Comparison of ENCODE assay signal across 11 cellular contexts in the genomic region with DNA sequence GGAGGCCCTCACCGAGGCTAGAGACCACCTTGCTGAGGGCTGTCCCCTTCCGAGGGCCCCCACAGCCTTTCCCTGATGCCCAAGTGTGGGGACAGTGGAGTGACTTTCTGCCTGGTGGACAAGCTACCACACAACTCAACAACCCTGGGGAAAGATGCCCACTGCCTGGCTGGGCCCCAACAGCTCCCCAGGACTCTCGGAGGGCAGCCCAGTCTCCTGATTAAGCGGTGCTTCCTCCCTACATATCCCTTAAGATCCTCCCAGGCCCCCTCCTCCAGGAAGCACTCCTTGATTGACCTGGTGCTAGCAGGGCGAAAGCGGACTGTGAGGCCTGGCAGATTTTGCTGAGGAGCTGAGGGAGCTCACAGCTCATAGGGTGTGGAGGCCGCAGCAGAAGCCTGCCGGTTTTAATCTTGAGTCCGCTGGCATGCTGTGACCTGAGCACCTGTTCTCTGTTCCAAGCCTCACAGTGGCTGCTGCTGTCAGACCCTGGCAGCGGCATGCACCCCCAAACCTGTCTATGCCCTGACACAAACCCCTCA. TPM values are rescaled to one million over a fixed set of nuclear protein-coding genes. Genes with fewer than 3 reads are reported as not detected.
A peak's percentile ranks its signal among the peaks of the same experiment; 100 is the strongest.
DNase-seq lines count a peak whose midpoint lies in the region; ATAC-seq, FAIRE-seq and TF ChIP-seq lines count a peak whose summit lies in the region.
"Had no signal": no experiment of that assay in that cellular context is flagged by ENCODE, and none has a peak within 500 bp of the region (broad histone marks: within the 10 kb centered on the region; RNA-seq: fewer than 3 reads in every experiment).

No MANE protein-coding gene starts in this region.

- no peak for TF ChIP-seq CTCF in AG04449 (IDR thresholded peaks at IDR 0.05; ENCODE audit: insufficient read depth, low read length, missing control alignments)
- TF ChIP-seq CTCF in CD8-positive, alpha-beta T cell (IDR thresholded peaks at IDR 0.05), result no peak
- TF ChIP-seq CTCF in GM12878 (IDR thresholded peaks at IDR 0.05 in 2 of 3, conservative IDR thresholded peaks at IDR 0.05 in 1 of 3; ENCODE audit: control insufficient read depth in 2 of 3, extremely low read depth in 1 of 3, insufficient read depth in 1 of 3, low read depth in 3 of 3, low read length in 3 of 3), result no peak

- H3K27me3 Mint-ChIP-seq in CD8-positive, alpha-beta T cell (ENCODE audit: low read depth), result no peaks in the 10 kb centered on the region

- no peak for FAIRE-seq in GM12878 (lab: Jason Lieb, UNC)
- FAIRE-seq: endometrium, small intestine had no signal

- H3K79me1 ChIP-seq in neuronal stem cell (ENCODE audit: low read depth, low read length), result peaks cover 28% of the 10 kb centered on the region

- DNase-seq in AG04449 (ENCODE audit: low read depth, low spot score), result no peak
- peak in 1 of 7 experiments; percentile 4 for DNase-seq in CD8-positive, alpha-beta T cell
- DNase-seq in GM12878 (ENCODE audit: low read depth, low spot score), result no peak
- DNase-seq in neuronal stem cell (ENCODE audit: low spot score), result no peak
- DNase-seq in AG20443 (ENCODE audit: low spot score), result no peak
- no peak for DNase-seq in NK-92 treated with Interleukin-12 subunit alpha and Interleukin-12 subunit beta, amount 100 ng/mL, for 24 hours (lab: John Stamatoyannopoulos, UW)
- DNase-seq in retina, result no peak
- DNase-seq: activated CD4-positive, alpha-beta T cell treated with anti-CD3 and anti-CD28 coated beads for 1 hour; amniotic stem cell; small intestine had no signal

- no peak overlapping the region for H3K27ac Mint-ChIP-seq in CD8-positive, alpha-beta T cell

- H3K79me2 ChIP-seq in GM12878 (ENCODE audit: control insufficient read depth, insufficient read depth, low read length), result peaks cover 9% of the 10 kb centered on the region

- in situ Hi-C loops in GM12878 (cut with MboI), result no loop called here

- H3K4me3 ChIP-seq in AG04449 (ENCODE audit: low read depth, low read length), result peak overlapping the region; percentile 15
- no peak overlapping the region for H3K4me3 ChIP-seq in CD8-positive, alpha-beta T cell (ENCODE audit: low read depth, low read length)
- no peak overlapping the region for H3K4me3 ChIP-seq in GM12878
- H3K4me3 ChIP-seq in neuronal stem cell (ENCODE audit: low read length in 2 of 2), result no peak overlapping the region

- no peak for TF ChIP-seq EP300 in GM12878 (IDR thresholded peaks at IDR 0.05; ENCODE audit: borderline replicate concordance in 1 of 2, control insufficient read depth in 1 of 2, low read depth in 2 of 2, low read length in 2 of 2)

- no peak overlapping the region for H4K8ac ChIP-seq in neuronal stem cell (ENCODE audit: low read depth, low read length)

- H4K20me1 ChIP-seq in GM12878 (ENCODE audit: control insufficient read depth, insufficient read depth), result no peaks in the 10 kb centered on the region

- H3K27me3 ChIP-seq in CD8-positive, alpha-beta T cell (ENCODE audit: insufficient read depth, low read length), result no peaks in the 10 kb centered on the region
- no peaks in the 10 kb centered on the region for H3K27me3 ChIP-seq in GM12878 (replicated peaks in 1 of 2; ENCODE audit: control insufficient read depth in 2 of 2, insufficient read depth in 2 of 2, low read length in 1 of 2)
- H3K27me3 ChIP-seq in neuronal stem cell (ENCODE audit: control insufficient read depth in 3 of 3, insufficient read depth in 3 of 3, low read depth in 1 of 3, low read length in 3 of 3), result no peaks in the 10 kb centered on the region

- RAD21 ChIA-PET in GM12878 (lab: Charles Lee; ENCODE audit: unreplicated experiment), result no interaction called here

- peaks cover 13% of the 10 kb centered on the region for H3K36me3 ChIP-seq in CD8-positive, alpha-beta T cell (ENCODE audit: insufficient read depth, low read length)
- H3K36me3 ChIP-seq in GM12878 (ENCODE audit: control insufficient read depth in 2 of 2, insufficient read depth in 2 of 2, low read length in 1 of 2) (no peaks in the 10 kb centered on the region), neuronal stem cell (replicated peaks in 1 of 2; ENCODE audit: control insufficient read depth in 2 of 2, insufficient read depth in 2 of 2, low read length in 2 of 2) (peaks cover 26 to 53% of the 10 kb centered on the region in 2 donors)

- H3K4me2 ChIP-seq in GM12878 (ENCODE audit: control insufficient read depth, insufficient read depth), result peak overlapping the region; percentile 27; the same call in 1 of the 2 replicates
- H3K4me2 ChIP-seq in neuronal stem cell (ENCODE audit: insufficient read depth, low read length, poor library complexity, severe bottlenecking), result no peak overlapping the region

- H3K27ac ChIP-seq in CD8-positive, alpha-beta T cell (ENCODE audit: low read depth, low read length), result no peak overlapping the region
- H3K27ac ChIP-seq in GM12878 (ENCODE audit: control insufficient read depth, insufficient read depth) (no peak overlapping the region), neuronal stem cell (replicated peaks; ENCODE audit: low read length) (no peak overlapping the region)

- CTCF ChIA-PET in AG04449 (lab: Yijun Ruan, JAX) (interaction anchor here (0.9 to 5.3 kb wide), 4 partner anchors 10 to 78 kb away, joined by 3 to 25 read pairs (median 4); a partner anchor contains a TSS), GM12878 (lab: Yijun Ruan, JAX) (no interaction called here)
- CTCF ChIA-PET in CD8-positive, alpha-beta T cell (lab: Charles Lee), result interaction anchor here (1.3 kb wide), 1 partner anchor 11 kb away, joined by 6 read pairs; no protein-coding TSS in a partner anchor

- H2BK12ac ChIP-seq in neuronal stem cell (ENCODE audit: low read length), result no peak overlapping the region

- H3K14ac ChIP-seq in neuronal stem cell (ENCODE audit: low read length), result no peak overlapping the region

- H2BK120ac ChIP-seq in neuronal stem cell (ENCODE audit: low read depth, low read length), result no peak overlapping the region

- peak overlapping the region; percentile 70 for H2AK5ac ChIP-seq in neuronal stem cell (ENCODE audit: low read depth, low read length)

- H3K9me3 ChIP-seq in CD8-positive, alpha-beta T cell (ENCODE audit: low read length), result no peaks in the 10 kb centered on the region
- no peaks in the 10 kb centered on the region for H3K9me3 ChIP-seq in GM12878 (replicated peaks; ENCODE audit: control insufficient read depth, insufficient read depth, low read length)
- H3K9me3 ChIP-seq in neuronal stem cell (replicated peaks in 1 of 2; ENCODE audit: control insufficient read depth in 2 of 2, insufficient read depth in 1 of 2, low read depth in 1 of 2, low read length in 2 of 2), result no peaks in the 10 kb centered on the region

- peaks cover 49% of the 10 kb centered on the region for H3K4me1 Mint-ChIP-seq in CD8-positive, alpha-beta T cell (ENCODE audit: low read depth)

- peak overlapping the region; percentile 93 for H3K23ac ChIP-seq in neuronal stem cell (ENCODE audit: low read depth, low read length, poor library complexity)

- POLR2A ChIA-PET in AG04449 (lab: Yijun Ruan, JAX) (interaction anchor here (1.1 kb wide), 1 partner anchor 34 kb away, joined by 3 read pairs; a partner anchor contains a TSS), GM12878 (lab: Charles Lee) (interaction anchor here (0.6 kb wide), 1 partner anchor 120 kb away, joined by 3 read pairs; no protein-coding TSS in a partner anchor)
- POLR2A ChIA-PET in CD8-positive, alpha-beta T cell (lab: Charles Lee), result interaction anchor here (1.6 kb wide), 1 partner anchor 34 kb away, joined by 5 read pairs; a partner anchor contains a TSS

- ATAC-seq in CD8-positive, alpha-beta T cell, result no peak
- ATAC-seq in GM12878, result no peak

- intact Hi-C loops in CD8-positive, alpha-beta T cell (cut with DNase I, micrococcal nuclease), result no loop called here
- intact Hi-C loops in GM12878 (cut with micrococcal nuclease; ENCODE audit: unreplicated experiment), result no loop called here

- peak overlapping the region; percentile 45 for H3K4me3 Mint-ChIP-seq in CD8-positive, alpha-beta T cell

- H3K4me1 ChIP-seq in CD8-positive, alpha-beta T cell (ENCODE audit: insufficient read depth, low read length), result peaks cover 70% of the 10 kb centered on the region
- peaks cover 27% of the 10 kb centered on the region for H3K4me1 ChIP-seq in GM12878 (ENCODE audit: control insufficient read depth, insufficient read depth, low read length)
- H3K4me1 ChIP-seq in neuronal stem cell (ENCODE audit: control insufficient read depth in 2 of 2, insufficient read depth in 1 of 2, low read depth in 1 of 2, low read length in 2 of 2), result peaks cover 11 to 26% of the 10 kb centered on the region in 2 donors

- no peak for TF ChIP-seq POLR2A in GM12878 (IDR thresholded peaks at IDR 0.05; ENCODE audit: low read depth, low read length)

- no peak for TF ChIP-seq RAD21 in GM12878 (IDR thresholded peaks at IDR 0.05; ENCODE audit: insufficient read depth, low read depth, low read length)

- H3K4ac ChIP-seq in neuronal stem cell (ENCODE audit: low read length), result no peak overlapping the region

- H2AFZ ChIP-seq in GM12878 (ENCODE audit: control insufficient read depth, low read depth, low read length) (no peak overlapping the region), neuronal stem cell (ENCODE audit: low read length) (no peak overlapping the region)

- H4K91ac ChIP-seq in neuronal stem cell (ENCODE audit: low read depth, low read length, poor library complexity), result no peak overlapping the region

- H3K36me3 Mint-ChIP-seq in CD8-positive, alpha-beta T cell, result peaks cover 12% of the 10 kb centered on the region

- no peaks in the 10 kb centered on the region for H3K9me3 Mint-ChIP-seq in CD8-positive, alpha-beta T cell

- H2BK5ac ChIP-seq in neuronal stem cell (ENCODE audit: low read length), result no peak overlapping the region

- H3K9ac ChIP-seq in GM12878 (ENCODE audit: control insufficient read depth, insufficient read depth, low read length) (no peak overlapping the region), neuronal stem cell (ENCODE audit: low read depth, low read length, poor library complexity) (no peak overlapping the region)

- H3K18ac ChIP-seq in neuronal stem cell (ENCODE audit: low read length), result no peak overlapping the region

- BruUV-seq in GM12878 (replicated peaks; lab: Mats Ljungman, UMichigan), result no TSS peak

- no peak overlapping the region for H2BK15ac ChIP-seq in neuronal stem cell (ENCODE audit: low read length)

- WGBS in GM12878 (ENCODE audit: insufficient coverage, insufficient replicate concordance, low lambda C conversion rate, missing lambda C conversion rate), result over 99% methylated on average over 10 of the region's 10 CpGs
- no CpG with 5 or more reads among the region's 10 CpGs for WGBS in neuronal stem cell (ENCODE audit: extremely low coverage in 2 of 2, insufficient read length in 2 of 2, insufficient replicate concordance in 1 of 2), 2 donors

- SMC1A ChIA-PET in GM12878 (lab: Charles Lee; ENCODE audit: uncharacterized antibody, unreplicated experiment), result no interaction called here

RNA-seq across cellular contexts. Expression of a gene that starts 2.2 kb away (rescaled TPM):
- total RNA-seq in CD8-positive, alpha-beta T cell, result 10 to 100 TPM; 82.8 to 87.2 TPM
- 50.1 and 60.0 TPM in 2 replicates for total RNA-seq in GM12878 (2013; cell fraction: nucleolus; rRNA removed)
- total RNA-seq in GM12878 (2014; rRNA removed), result 18.8 and 23.1 TPM in 2 replicates
- total RNA-seq in GM12878 (2014; rRNA removed; fragmentation: Illumina TruSeq; extraction: Trizol), result 12.1 and 14.1 TPM in 2 replicates
- 35.1 and 37.2 TPM in 2 replicates for total RNA-seq in GM12878 (2021)
- 6.2 TPM for polyA plus RNA-seq in GM12878 (2011; ENCODE audit: low read depth)
- 17.9 and 26.2 TPM in 2 replicates for polyA plus RNA-seq in GM12878 (2011; rRNA removed)
- 29.2 and 44.8 TPM in 2 replicates for polyA plus RNA-seq in GM12878 (2011; cell fraction: cytosol; rRNA removed)
- polyA plus RNA-seq in GM12878 (2011; cell fraction: nucleus; rRNA removed), result 188 and 208 TPM in 2 replicates
- polyA plus RNA-seq in GM12878 (2012), result 21.6 and 25.4 TPM in 2 replicates
- 12.8 and 13.3 TPM in 2 replicates for polyA plus RNA-seq in GM12878 (2014; fragmentation: Illumina TruSeq; extraction: Trizol)
- under 1 TPM; 0.13 to 0.51 TPM for polyA plus RNA-seq in GM12878 (2014; fragmentation: Nextera tagmentation; extraction: Ambion mirVana)
- 44.3 and 47.1 TPM in 2 replicates for polyA plus RNA-seq in GM12878 (2014; rRNA removed)
- polyA plus RNA-seq in GM12878 (2016; fragmentation: Nextera tagmentation; extraction: Ambion mirVana), result 1 to 10 TPM; 1.4 to 8.9 TPM
- 17.3 and 26.8 TPM in 2 replicates for polyA minus RNA-seq in GM12878 (2011; rRNA and poly(A)+ RNA removed)
- polyA minus RNA-seq in GM12878 (2011; cell fraction: cytosol; rRNA and poly(A)+ RNA removed), result 10.3 and 12.6 TPM in 2 replicates
- 37.8 and 43.1 TPM in 2 replicates for polyA minus RNA-seq in GM12878 (2011; cell fraction: nucleus; rRNA and poly(A)+ RNA removed)
- polyA plus RNA-seq in neuronal stem cell (2013, experiment 1 of 2), result 46.8 TPM
- 45.0 TPM for polyA plus RNA-seq in neuronal stem cell (2013, experiment 2 of 2)

RNA-seq across cellular contexts. Expression of a gene that starts 15.8 kb away (rescaled TPM):
- not detected for total RNA-seq in CD8-positive, alpha-beta T cell
- not detected in 2 replicates for total RNA-seq in GM12878 (2013; cell fraction: nucleolus; rRNA removed)
- total RNA-seq in GM12878 (2014; rRNA removed) (not detected in 2 replicates), GM12878 (2014; rRNA removed; fragmentation: Illumina TruSeq; extraction: Trizol) (not detected in 2 replicates), GM12878 (2021) (not detected in 2 replicates)
- polyA plus RNA-seq in GM12878 (2011; ENCODE audit: low read depth), result not detected
- polyA plus RNA-seq in GM12878 (2011; rRNA removed) (not detected in 2 replicates), GM12878 (2014; fragmentation: Illumina TruSeq; extraction: Trizol) (not detected in 2 replicates), GM12878 (2014; fragmentation: Nextera tagmentation; extraction: Ambion mirVana) (not detected), GM12878 (2014; rRNA removed) (not detected in 2 replicates), GM12878 (2016; fragmentation: Nextera tagmentation; extraction: Ambion mirVana) (not detected)
- polyA plus RNA-seq in GM12878 (2011; cell fraction: cytosol; rRNA removed), result not detected in 2 replicates
- not detected in 2 replicates for polyA plus RNA-seq in GM12878 (2011; cell fraction: nucleus; rRNA removed)
- 0.04 TPM in 1 of 2 replicates, not detected in the other for polyA plus RNA-seq in GM12878 (2012)
- not detected in 2 replicates for polyA minus RNA-seq in GM12878 (2011; rRNA and poly(A)+ RNA removed)
- not detected in 2 replicates for polyA minus RNA-seq in GM12878 (2011; cell fraction: cytosol; rRNA and poly(A)+ RNA removed)
- polyA minus RNA-seq in GM12878 (2011; cell fraction: nucleus; rRNA and poly(A)+ RNA removed), result not detected in 2 replicates
- 0.03 TPM for polyA plus RNA-seq in neuronal stem cell (2013, experiment 1 of 2)
- 0.04 TPM for polyA plus RNA-seq in neuronal stem cell (2013, experiment 2 of 2)

RNA-seq across cellular contexts. Expression of a gene that starts 33.7 kb away (rescaled TPM):
- total RNA-seq in CD8-positive, alpha-beta T cell, result 1 to 10 TPM; 2.4 to 2.7 TPM
- total RNA-seq in GM12878 (2013; cell fraction: nucleolus; rRNA removed), result 0.38 TPM in 1 of 2 replicates, not detected in the other
- total RNA-seq in GM12878 (2014; rRNA removed), result 0.16 TPM in 1 of 2 replicates, not detected in the other
- not detected in 2 replicates for total RNA-seq in GM12878 (2014; rRNA removed; fragmentation: Illumina TruSeq; extraction: Trizol)
- total RNA-seq in GM12878 (2021), result not detected in 2 replicates
- not detected for polyA plus RNA-seq in GM12878 (2011; ENCODE audit: low read depth)
- polyA plus RNA-seq in GM12878 (2011; rRNA removed), result 0.08 TPM in 1 of 2 replicates, not detected in the other
- 0.04 and 0.07 TPM in 2 replicates for polyA plus RNA-seq in GM12878 (2011; cell fraction: cytosol; rRNA removed)
- polyA plus RNA-seq in GM12878 (2011; cell fraction: nucleus; rRNA removed), result 0.76 and 0.96 TPM in 2 replicates
- polyA plus RNA-seq in GM12878 (2012), result 0.27 and 0.67 TPM in 2 replicates
- polyA plus RNA-seq in GM12878 (2014; fragmentation: Illumina TruSeq; extraction: Trizol), result not detected in 2 replicates
- polyA plus RNA-seq in GM12878 (2014; fragmentation: Nextera tagmentation; extraction: Ambion mirVana), result not detected
- 0.20 TPM in 1 of 2 replicates, not detected in the other for polyA plus RNA-seq in GM12878 (2014; rRNA removed)
- polyA plus RNA-seq in GM12878 (2016; fragmentation: Nextera tagmentation; extraction: Ambion mirVana), result not detected
- polyA minus RNA-seq in GM12878 (2011; rRNA and poly(A)+ RNA removed), result not detected in 2 replicates
- polyA minus RNA-seq in GM12878 (2011; cell fraction: cytosol; rRNA and poly(A)+ RNA removed), result not detected in 2 replicates
- 0.36 and 0.38 TPM in 2 replicates for polyA minus RNA-seq in GM12878 (2011; cell fraction: nucleus; rRNA and poly(A)+ RNA removed)
- 0.61 TPM for polyA plus RNA-seq in neuronal stem cell (2013, experiment 1 of 2)
- 0.64 TPM for polyA plus RNA-seq in neuronal stem cell (2013, experiment 2 of 2)

RNA-seq across cellular contexts. Expression of a gene that starts 34.0 kb away (rescaled TPM):
- 10 to 100 TPM in 1 of 2 experiments, 1 to 10 TPM in 1; 9.1 to 11.0 TPM for total RNA-seq in CD8-positive, alpha-beta T cell
- 40.8 and 46.3 TPM in 2 replicates for total RNA-seq in GM12878 (2013; cell fraction: nucleolus; rRNA removed)
- 3.9 and 4.7 TPM in 2 replicates for total RNA-seq in GM12878 (2014; rRNA removed)
- total RNA-seq in GM12878 (2014; rRNA removed; fragmentation: Illumina TruSeq; extraction: Trizol), result 2.2 and 2.4 TPM in 2 replicates
- 6.3 and 7.1 TPM in 2 replicates for total RNA-seq in GM12878 (2021)
- 2.1 TPM for polyA plus RNA-seq in GM12878 (2011; ENCODE audit: low read depth)
- polyA plus RNA-seq in GM12878 (2011; rRNA removed), result 2.9 and 5.2 TPM in 2 replicates
- 6.5 and 10.0 TPM in 2 replicates for polyA plus RNA-seq in GM12878 (2011; cell fraction: cytosol; rRNA removed)
- 36.0 and 46.0 TPM in 2 replicates for polyA plus RNA-seq in GM12878 (2011; cell fraction: nucleus; rRNA removed)
- polyA plus RNA-seq in GM12878 (2012), result 7.4 and 9.7 TPM in 2 replicates
- 0.44 and 1.9 TPM in 2 replicates for polyA plus RNA-seq in GM12878 (2014; fragmentation: Illumina TruSeq; extraction: Trizol)
- polyA plus RNA-seq in GM12878 (2014; fragmentation: Nextera tagmentation; extraction: Ambion mirVana), result under 1 TPM; 0.21 to 0.51 TPM
- polyA plus RNA-seq in GM12878 (2014; rRNA removed), result 5.2 and 7.6 TPM in 2 replicates
- 1 to 10 TPM; 3.4 to 3.9 TPM for polyA plus RNA-seq in GM12878 (2016; fragmentation: Nextera tagmentation; extraction: Ambion mirVana)
- 1.5 and 4.2 TPM in 2 replicates for polyA minus RNA-seq in GM12878 (2011; rRNA and poly(A)+ RNA removed)
- polyA minus RNA-seq in GM12878 (2011; cell fraction: cytosol; rRNA and poly(A)+ RNA removed), result 2.3 and 2.5 TPM in 2 replicates
- 3.1 and 5.1 TPM in 2 replicates for polyA minus RNA-seq in GM12878 (2011; cell fraction: nucleus; rRNA and poly(A)+ RNA removed)
- polyA plus RNA-seq in neuronal stem cell (2013, experiment 1 of 2), result 21.1 TPM
- 19.9 TPM for polyA plus RNA-seq in neuronal stem cell (2013, experiment 2 of 2)
